In genomic region chr7:49112647-49113046, GRCh38 we compare ENCODE assay signal across 17 cellular contexts.
DNase-seq lines count a peak whose midpoint lies in the region; ATAC-seq and TF ChIP-seq lines count a peak whose summit lies in the region.
"Had no signal": no experiment of that assay in that cellular context is flagged by ENCODE, and none has a peak within 500 bp of the region (broad histone marks: within the 10 kb centered on the region; RNA-seq: fewer than 3 reads in every experiment).

No MANE protein-coding gene starts in this region.

- no peak overlapping the region for H2BK12ac ChIP-seq in neuronal stem cell (ENCODE audit: low read length)

- no CpG with 5 or more reads among the region's 5 CpGs for WGBS in neuronal stem cell (ENCODE audit: extremely low coverage in 2 of 2, insufficient read length in 2 of 2, insufficient replicate concordance in 1 of 2), 2 donors

- H4K91ac ChIP-seq in neuronal stem cell (ENCODE audit: low read depth, low read length, poor library complexity): no peak overlapping the region

- no peak overlapping the region for H2BK15ac ChIP-seq in neuronal stem cell (ENCODE audit: low read length)

- H3K9ac ChIP-seq in neuronal stem cell (ENCODE audit: low read depth, low read length, poor library complexity): no peak overlapping the region
- H3K9ac ChIP-seq: BLaER1 treated with 17β-estradiol and CSF1 and Interleukin-3, amounts not matched to agents 10 nM and 100 nM had no signal

- H2AK5ac ChIP-seq in neuronal stem cell (ENCODE audit: low read depth, low read length): no peak overlapping the region

- H2AFZ ChIP-seq in neuronal stem cell (ENCODE audit: low read length): peak overlapping the region; percentile 76

- H3K18ac ChIP-seq in neuronal stem cell (ENCODE audit: low read length): no peak overlapping the region

- H3K27ac ChIP-seq in right atrium auricular region (no peak overlapping the region), neuronal stem cell (replicated peaks; ENCODE audit: low read length) (no peak overlapping the region)
- H3K27ac ChIP-seq: 22Rv1; A549; BLaER1 treated with 17β-estradiol and CSF1 and Interleukin-3, amounts not matched to agents 10 nM and 100 nM; C4-2B had no signal

- no peaks in the 10 kb centered on the region for H3K9me3 ChIP-seq in right atrium auricular region
- peaks cover 2 to 9% of the 10 kb centered on the region in 2 donors for H3K9me3 ChIP-seq in neuronal stem cell (replicated peaks in 1 of 2; ENCODE audit: control insufficient read depth in 2 of 2, insufficient read depth in 1 of 2, low read depth in 1 of 2, low read length in 2 of 2)
- H3K9me3 ChIP-seq: A549 had no signal

- intact Hi-C loops in Right ventricle myocardium superior (cut with DNase I) (no loop called here), Right ventricle myocardium inferior (cut with DNase I) (no loop called here), left ventricle myocardium superior (cut with micrococcal nuclease) (no loop called here)

- H2BK5ac ChIP-seq in neuronal stem cell (ENCODE audit: low read length): no peak overlapping the region

- H3K23ac ChIP-seq in neuronal stem cell (ENCODE audit: low read depth, low read length, poor library complexity): no peak overlapping the region

- H3K4me1 ChIP-seq in right atrium auricular region: no peaks in the 10 kb centered on the region
- H3K4me1 ChIP-seq in neuronal stem cell (ENCODE audit: control insufficient read depth in 2 of 2, insufficient read depth in 1 of 2, low read depth in 1 of 2, low read length in 2 of 2): no peaks in the 10 kb centered on the region
- H3K4me1 ChIP-seq: A549; BLaER1 treated with 17β-estradiol and CSF1 and Interleukin-3, amounts not matched to agents 10 nM and 100 nM; Caco-2 had no signal

- H3K27me3 ChIP-seq in right atrium auricular region: no peaks in the 10 kb centered on the region
- no peaks in the 10 kb centered on the region for H3K27me3 ChIP-seq in neuronal stem cell (ENCODE audit: control insufficient read depth in 3 of 3, insufficient read depth in 3 of 3, low read depth in 1 of 3, low read length in 3 of 3)
- H3K27me3 ChIP-seq: BLaER1 treated with 17β-estradiol and CSF1 and Interleukin-3, amounts not matched to agents 10 nM and 100 nM had no signal

- H3K36me3 ChIP-seq in right atrium auricular region (no peaks in the 10 kb centered on the region), neuronal stem cell (replicated peaks in 1 of 2; ENCODE audit: control insufficient read depth in 2 of 2, insufficient read depth in 2 of 2, low read length in 2 of 2) (no peaks in the 10 kb centered on the region)
- H3K36me3 ChIP-seq: BLaER1 treated with 17β-estradiol and CSF1 and Interleukin-3, amounts not matched to agents 10 nM and 100 nM had no signal

- ATAC-seq in Right ventricle myocardium superior (ENCODE audit: poor library complexity): peak; percentile 73
- ATAC-seq in Right ventricle myocardium inferior: no peak
- peak; percentile 50 for ATAC-seq in left ventricle myocardium superior
- ATAC-seq in GM19395 (IDR thresholded peaks at IDR 0.05; ENCODE audit: unreplicated experiment): no peak
- ATAC-seq: A549; CD8-positive, alpha-beta T cell had no signal

- no peak overlapping the region for H3K4me2 ChIP-seq in neuronal stem cell (ENCODE audit: insufficient read depth, low read length, poor library complexity, severe bottlenecking)
- H3K4me2 ChIP-seq: A549; BLaER1 treated with 17β-estradiol and CSF1 and Interleukin-3, amounts not matched to agents 10 nM and 100 nM had no signal

- no peak for TF ChIP-seq CTCF in right atrium auricular region (IDR thresholded peaks at IDR 0.05)

- no peak overlapping the region for H3K14ac ChIP-seq in neuronal stem cell (ENCODE audit: low read length)

- DNase-seq in Right ventricle myocardium superior (no peak), Right ventricle myocardium inferior (ENCODE audit: missing footprints) (no peak), left ventricle myocardium superior (no peak), right atrium auricular region (ENCODE audit: low spot score) (no peak), neuronal stem cell (ENCODE audit: low spot score) (no peak)
- DNase-seq: AML-193; Caco-2; Calu3; CD4-positive, alpha-beta T cell; CD8-positive, alpha-beta T cell; DMS79 treated with DMSO at 0.1 percent for 48 hours; GF-D8 had no signal

- H3K4me3 ChIP-seq in right atrium auricular region: no peak overlapping the region
- H3K4me3 ChIP-seq in neuronal stem cell (ENCODE audit: low read length in 2 of 2): no peak overlapping the region
- H3K4me3 ChIP-seq: A549; BLaER1 treated with 17β-estradiol and CSF1 and Interleukin-3, amounts not matched to agents 10 nM and 100 nM had no signal

- H2BK120ac ChIP-seq in neuronal stem cell (ENCODE audit: low read depth, low read length): no peak overlapping the region

- no peaks in the 10 kb centered on the region for H3K79me1 ChIP-seq in neuronal stem cell (ENCODE audit: low read depth, low read length)

- H3K4ac ChIP-seq in neuronal stem cell (ENCODE audit: low read length): no peak overlapping the region

- H4K8ac ChIP-seq in neuronal stem cell (ENCODE audit: low read depth, low read length): no peak overlapping the region

Comparison
In these comparisons a context has a peak if more than half of its experiments do, and no peak if none do; other contexts are left out.
1. ATAC-seq: peak in Right ventricle myocardium superior (single experiment) and left ventricle myocardium superior (single experiment); none in Right ventricle myocardium inferior (single experiment) and GM19395 (single experiment).